Comparison of ENCODE assay signal across 1 cellular context in genomic region chr1:53508991-53509663, GRCh38.
TF ChIP-seq lines count a peak whose summit lies in the region.

No MANE protein-coding gene starts in this region.

TF ChIP-seq in WTC11, 78 proteins besides CTCF, POLR2A, EP300 and RAD21 (continued from another document):
- TF ChIP-seq AR (CRISPR knock-in tag; IDR thresholded peaks at IDR 0.05), result no peak
- no peak for TF ChIP-seq NR1H2 (CRISPR knock-in tag; IDR thresholded peaks at IDR 0.05)
- TF ChIP-seq ZNF219 (CRISPR knock-in tag; IDR thresholded peaks at IDR 0.05; ENCODE audit: borderline replicate concordance), result no peak
